In the genomic region with DNA sequence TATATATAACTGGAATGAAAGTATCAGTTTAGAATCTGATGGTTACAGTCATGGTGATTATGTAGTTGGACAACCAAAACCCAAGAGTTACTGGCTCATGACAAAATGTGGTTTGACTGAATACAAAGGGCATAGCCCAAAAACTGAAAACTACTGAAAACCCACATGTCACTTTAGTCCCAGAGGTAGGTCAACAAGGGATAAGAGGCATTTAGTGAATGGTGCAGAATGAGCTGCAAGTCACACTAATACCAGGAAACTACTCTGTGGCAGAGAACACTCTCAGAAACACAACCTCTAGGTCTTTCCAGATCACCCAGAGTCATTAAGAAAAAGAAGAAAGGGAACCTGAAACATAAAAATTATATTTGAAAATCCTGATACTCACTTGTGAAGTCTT, we compare ENCODE assay signal across 13 cellular contexts.
A peak's percentile ranks its signal among the peaks of the same experiment; 100 is the strongest.
DNase-seq lines count a peak whose midpoint lies in the region; ATAC-seq and TF ChIP-seq lines count a peak whose summit lies in the region.
"Had no signal": no experiment of that assay in that cellular context is flagged by ENCODE, and none has a peak within 500 bp of the region (broad histone marks: within the 10 kb centered on the region; RNA-seq: fewer than 3 reads in every experiment).

No MANE protein-coding gene starts in this region.

- H2AK5ac ChIP-seq in trophoblast cell (ENCODE audit: low read length) = no peak overlapping the region

- peaks cover 4% of the 10 kb centered on the region for H3K9me3 ChIP-seq in trophoblast cell (ENCODE audit: insufficient read depth, low read depth, low read length)
- H3K9me3 ChIP-seq in right atrium auricular region = no peaks in the 10 kb centered on the region

- no peak overlapping the region for H3K4me3 Mint-ChIP-seq in activated CD8-positive, alpha-beta T cell treated with anti-CD3 and anti-CD28 coated beads for 36 hours
- no peak overlapping the region for H3K4me3 Mint-ChIP-seq in naive thymus-derived CD8-positive, alpha-beta T cell
- H3K4me3 Mint-ChIP-seq: GM23338 had no signal

- peaks cover 3% of the 10 kb centered on the region for H3K9me3 Mint-ChIP-seq in activated CD8-positive, alpha-beta T cell treated with anti-CD3 and anti-CD28 coated beads for 36 hours
- peaks cover 0 to 11% (median 4%) of the 10 kb centered on the region in 9 donors for H3K9me3 Mint-ChIP-seq in naive thymus-derived CD8-positive, alpha-beta T cell

- H3K9ac ChIP-seq in trophoblast cell (ENCODE audit: low read length) = no peak overlapping the region

- no peaks in the 10 kb centered on the region for H3K79me2 ChIP-seq in trophoblast cell (ENCODE audit: control insufficient read depth, insufficient read depth, low read length, poor library complexity)

- H3K4me1 Mint-ChIP-seq in activated CD8-positive, alpha-beta T cell treated with anti-CD3 and anti-CD28 coated beads for 36 hours (ENCODE audit: low read depth) = peaks cover 7% of the 10 kb centered on the region
- H3K4me1 Mint-ChIP-seq in naive thymus-derived CD8-positive, alpha-beta T cell = peaks cover 0 to 7% (median 2%) of the 10 kb centered on the region in 4 donors
- H3K4me1 Mint-ChIP-seq: GM23338 had no signal

- no peak overlapping the region for H3K4ac ChIP-seq in trophoblast cell (ENCODE audit: low read depth, low read length)

- TF ChIP-seq CTCF in GM20000 (IDR thresholded peaks at IDR 0.05; ENCODE audit: extremely low read depth, missing control alignments) (no peak), right atrium auricular region (IDR thresholded peaks at IDR 0.05) (no peak)
- TF ChIP-seq CTCF in activated CD8-positive, alpha-beta T cell treated with anti-CD3 and anti-CD28 coated beads for 36 hours (IDR thresholded peaks at IDR 0.05) = no peak

- H4K8ac ChIP-seq in trophoblast cell (ENCODE audit: low read depth, low read length) = no peak overlapping the region

- H3K4me3 ChIP-seq in trophoblast cell (ENCODE audit: low read depth, low read length) = no peak overlapping the region
- H3K4me3 ChIP-seq in right atrium auricular region = no peak overlapping the region
- H3K4me3 ChIP-seq: dorsolateral prefrontal cortex, GM23338, spleen had no signal

- H3K27ac ChIP-seq in trophoblast cell (ENCODE audit: low read depth, low read length) (no peak overlapping the region), right atrium auricular region (no peak overlapping the region)
- H3K27ac ChIP-seq: dorsolateral prefrontal cortex, spleen had no signal

- peak; percentile 89 for ATAC-seq in GM18519 (IDR thresholded peaks at IDR 0.05; ENCODE audit: low FRiP score, unreplicated experiment)
- peak; percentile 95 for ATAC-seq in HG03025 (IDR thresholded peaks at IDR 0.05; ENCODE audit: low FRiP score, unreplicated experiment)
- peak; percentile 68 for ATAC-seq in activated CD8-positive, alpha-beta T cell treated with anti-CD3 and anti-CD28 coated beads for 36 hours
- ATAC-seq in naive thymus-derived CD8-positive, alpha-beta T cell = no peak
- ATAC-seq: GM23338 had no signal

- no peak overlapping the region for H3K14ac ChIP-seq in trophoblast cell (ENCODE audit: low read length)

- no peak overlapping the region for H2BK12ac ChIP-seq in trophoblast cell (ENCODE audit: low read length)

- H3K18ac ChIP-seq in trophoblast cell (ENCODE audit: low read length) = no peak overlapping the region

- H3K4me2 ChIP-seq in trophoblast cell (ENCODE audit: low read length) = no peak overlapping the region
- H3K4me2 ChIP-seq: GM23338 had no signal

- no peak overlapping the region for H2BK120ac ChIP-seq in trophoblast cell (ENCODE audit: insufficient read depth, low read length, poor library complexity)

- no peak overlapping the region for H3K23ac ChIP-seq in trophoblast cell (ENCODE audit: low read length)

- no peak overlapping the region for H4K91ac ChIP-seq in trophoblast cell (ENCODE audit: low read depth, low read length)

- POLR2A ChIA-PET in activated CD8-positive, alpha-beta T cell treated with anti-CD3 and anti-CD28 coated beads for 36 hours (lab: Charles Lee) = interaction anchor here (0.9 kb wide), 1 partner anchor 16 kb away, joined by 4 read pairs; no protein-coding TSS in a partner anchor
- POLR2A ChIA-PET in naive thymus-derived CD8-positive, alpha-beta T cell (lab: Charles Lee) = no interaction called here

- peaks cover 3% of the 10 kb centered on the region in 2 experiments for H3K4me1 ChIP-seq in trophoblast cell (ENCODE audit: control insufficient read depth in 1 of 2, insufficient read depth in 2 of 2, low read length in 2 of 2)
- peaks cover 0 to 13% of the 10 kb centered on the region in 2 donors for H3K4me1 ChIP-seq in right atrium auricular region

- peaks cover 5% of the 10 kb centered on the region for H3K36me3 Mint-ChIP-seq in activated CD8-positive, alpha-beta T cell treated with anti-CD3 and anti-CD28 coated beads for 36 hours (ENCODE audit: low read depth)
- peaks cover 0 to 8% (median 6%) of the 10 kb centered on the region in 3 donors for H3K36me3 Mint-ChIP-seq in naive thymus-derived CD8-positive, alpha-beta T cell

- H2AFZ ChIP-seq in trophoblast cell (ENCODE audit: insufficient read depth, low read length, poor library complexity) = no peak overlapping the region
- H2AFZ ChIP-seq: GM23338 had no signal

- H4K12ac ChIP-seq in trophoblast cell (ENCODE audit: low read depth, low read length) = no peak overlapping the region

- H3K79me1 ChIP-seq in trophoblast cell (ENCODE audit: low read length) = no peaks in the 10 kb centered on the region

- H3K27ac Mint-ChIP-seq in activated CD8-positive, alpha-beta T cell treated with anti-CD3 and anti-CD28 coated beads for 36 hours = no peak overlapping the region
- no peak overlapping the region for H3K27ac Mint-ChIP-seq in naive thymus-derived CD8-positive, alpha-beta T cell
- H3K27ac Mint-ChIP-seq: GM23338 had no signal

- H3K36me3 ChIP-seq in trophoblast cell (ENCODE audit: control insufficient read depth in 1 of 2, insufficient read depth in 2 of 2, low read length in 2 of 2) (no peaks in the 10 kb centered on the region), right atrium auricular region (no peaks in the 10 kb centered on the region)
- H3K36me3 ChIP-seq: spleen had no signal

- H3K27me3 ChIP-seq in trophoblast cell (ENCODE audit: insufficient read depth, low read length) (no peaks in the 10 kb centered on the region), right atrium auricular region (no peaks in the 10 kb centered on the region)
- H3K27me3 ChIP-seq: dorsolateral prefrontal cortex, spleen had no signal

- no peak overlapping the region for H2BK5ac ChIP-seq in trophoblast cell (ENCODE audit: low read depth, low read length, poor library complexity)

- intact Hi-C loops in activated CD8-positive, alpha-beta T cell treated with anti-CD3 and anti-CD28 coated beads for 36 hours (cut with micrococcal nuclease) = no loop called here

- CTCF ChIA-PET in activated CD8-positive, alpha-beta T cell treated with anti-CD3 and anti-CD28 coated beads for 36 hours (lab: Charles Lee) = interaction anchor here (1.4 kb wide), 1 partner anchor 214 kb away, joined by 3 read pairs; no protein-coding TSS in a partner anchor

- DNase-seq in GM20000 (ENCODE audit: low spot score) = peak; percentile 49
- no peak for DNase-seq in activated CD8-positive, alpha-beta T cell treated with anti-CD3 and anti-CD28 coated beads for 36 hours
- no peak for DNase-seq in trophoblast cell
- no peak for DNase-seq in naive thymus-derived CD8-positive, alpha-beta T cell
- no peak for DNase-seq in glomerular visceral epithelial cell (ENCODE audit: extremely low spot score)
- no peak for DNase-seq in right atrium auricular region (ENCODE audit: low spot score)
- DNase-seq: activated effector memory CD4-positive, alpha-beta T cell treated with anti-CD3 and anti-CD28 coated beads, Interleukin-2, amount 50 U/mL, for 16 hours; dorsolateral prefrontal cortex; NK-92 treated with Interleukin-12 subunit alpha and Interleukin-12 subunit beta, amount 100 ng/mL, for 24 hours; spleen had no signal

- H3K27me3 Mint-ChIP-seq in activated CD8-positive, alpha-beta T cell treated with anti-CD3 and anti-CD28 coated beads for 36 hours = no peaks in the 10 kb centered on the region
- H3K27me3 Mint-ChIP-seq in naive thymus-derived CD8-positive, alpha-beta T cell = no peaks in the 10 kb centered on the region

Comparison
In these comparisons a context has a peak if more than half of its experiments do, and no peak if none do; other contexts are left out.
1. ATAC-seq: peak in GM18519 (single experiment), HG03025 (single experiment) and activated CD8-positive, alpha-beta T cell treated with anti-CD3 and anti-CD28 coated beads for 36 hours (single experiment); none in naive thymus-derived CD8-positive, alpha-beta T cell (0 of 2).